Comparison of ENCODE assay signal across 9 cellular contexts in genomic region chr3:129602730-129603560, GRCh38. TPM values are rescaled to one million over a fixed set of nuclear protein-coding genes. Genes with fewer than 3 reads are reported as not detected.
DNase-seq lines count a peak whose midpoint lies in the region; ATAC-seq and TF ChIP-seq lines count a peak whose summit lies in the region.
"Had no signal": no experiment of that assay in that cellular context is flagged by ENCODE, and none has a peak within 500 bp of the region (broad histone marks: within the 10 kb centered on the region; RNA-seq: fewer than 3 reads in every experiment).

No MANE protein-coding gene starts in this region.

- CTCF ChIA-PET in GM10248 (lab: Yijun Ruan, JAX): interaction anchor here (1.4 to 1.6 kb wide), 2 partner anchors 9 to 11 kb away, joined by 3 to 5 read pairs; no protein-coding TSS in a partner anchor

- no peaks in the 10 kb centered on the region for H3K27me3 Mint-ChIP-seq in T-helper 17 cell

- peaks cover 40% of the 10 kb centered on the region for H3K4me1 Mint-ChIP-seq in T-helper 17 cell

- H2AFZ ChIP-seq in DND-41 (ENCODE audit: low read depth, low read length): no peak overlapping the region
- H2AFZ ChIP-seq in Karpas-422 (ENCODE audit: low read length): no peak overlapping the region

- ATAC-seq in DND-41 (ENCODE audit: insufficient read depth, low read depth) (no peak), T-helper 17 cell (no peak), Right ventricle myocardium inferior (peak; percentile 55), HG02981 (IDR thresholded peaks at IDR 0.05; ENCODE audit: unreplicated experiment) (no peak)

- peaks cover 86% of the 10 kb centered on the region for H3K4me1 ChIP-seq in DND-41 (ENCODE audit: insufficient read depth, low read length)
- peaks cover 2% of the 10 kb centered on the region for H3K4me1 ChIP-seq in rectal smooth muscle tissue (ENCODE audit: control insufficient read depth, insufficient read depth, low read length)
- H3K4me1 ChIP-seq in Karpas-422 (ENCODE audit: low read length): peaks cover 3% of the 10 kb centered on the region; the same call in 1 of the 2 replicates

- no peaks in the 10 kb centered on the region for H3K9me2 ChIP-seq in Karpas-422 (replicated peaks; ENCODE audit: insufficient read depth, low read length)

- peaks cover 5% of the 10 kb centered on the region for H3K36me3 Mint-ChIP-seq in T-helper 17 cell (ENCODE audit: low read depth)

- POLR2A ChIA-PET in GM10248 (lab: Yijun Ruan, JAX): no interaction called here

- H3K79me2 ChIP-seq in DND-41 (ENCODE audit: insufficient read depth, low read length): peaks cover 91% of the 10 kb centered on the region
- H3K79me2 ChIP-seq in Karpas-422 (ENCODE audit: low read length): no peaks in the 10 kb centered on the region

- DNase-seq in DND-41 (peak; percentile 32), T-helper 17 cell (no peak), Right ventricle myocardium inferior (ENCODE audit: missing footprints) (peak; percentile 87), epidermal melanocyte (ENCODE audit: insufficient read length, low spot score) (no peak), GM10248 (ENCODE audit: extremely low spot score) (no peak), Karpas-422 (no peak)
- DNase-seq: NCI-H748 treated with DMSO at 0.1 percent for 48 hours had no signal

- H3K4me2 ChIP-seq in DND-41 (ENCODE audit: insufficient read depth, low read length): peak overlapping the region; percentile 100
- H3K4me2 ChIP-seq in Karpas-422 (ENCODE audit: low read depth, low read length, poor library complexity, severe bottlenecking): no peak overlapping the region

- TF ChIP-seq CTCF in DND-41 (IDR thresholded peaks at IDR 0.05; ENCODE audit: borderline replicate concordance, extremely low read depth, low read length, poor library complexity, severe bottlenecking): no peak
- TF ChIP-seq CTCF in GM10248 (IDR thresholded peaks at IDR 0.05; ENCODE audit: control extremely low read depth, extremely low read depth, low read depth, missing control alignments): no peak

- peak overlapping the region; percentile 80 to 100; a peak in 3 of 4 replicates for H3K4me3 ChIP-seq in DND-41 (ENCODE audit: low read depth in 1 of 2, low read length in 2 of 2)
- peak overlapping the region; percentile 78 for H3K4me3 ChIP-seq in rectal smooth muscle tissue (ENCODE audit: low read length)
- no peak overlapping the region for H3K4me3 ChIP-seq in Karpas-422 (ENCODE audit: low read length)

- H4K20me1 ChIP-seq in DND-41 (ENCODE audit: insufficient read depth, low read length) (peaks cover 82% of the 10 kb centered on the region), Karpas-422 (ENCODE audit: insufficient read depth, low read depth, low read length) (peaks cover 10% of the 10 kb centered on the region; the same call in 1 of the 2 replicates)

- H3K36me3 ChIP-seq in DND-41 (ENCODE audit: insufficient read depth, low read length) (peaks cover 75% of the 10 kb centered on the region), rectal smooth muscle tissue (ENCODE audit: control insufficient read depth, insufficient read depth, low read length) (no peaks in the 10 kb centered on the region), Karpas-422 (ENCODE audit: insufficient read depth, low read length) (no peaks in the 10 kb centered on the region)

- H3K27ac ChIP-seq in DND-41 (ENCODE audit: low read length) (peak overlapping the region; percentile 84), rectal smooth muscle tissue (ENCODE audit: low read depth, low read length) (no peak overlapping the region), Karpas-422 (ENCODE audit: low read length) (no peak overlapping the region)

- peak overlapping the region; percentile 92 for H3K9ac ChIP-seq in DND-41 (ENCODE audit: low read depth, low read length)
- H3K9ac ChIP-seq in rectal smooth muscle tissue (ENCODE audit: low read length): no peak overlapping the region
- no peak overlapping the region for H3K9ac ChIP-seq in Karpas-422 (ENCODE audit: low read length)

- intact Hi-C loops in Right ventricle myocardium inferior (cut with DNase I): no loop called here

- H3K9me3 ChIP-seq in DND-41 (ENCODE audit: insufficient read depth, low read length, severe bottlenecking): no peaks in the 10 kb centered on the region
- no peaks in the 10 kb centered on the region for H3K9me3 ChIP-seq in T-helper 17 cell (ENCODE audit: control insufficient read depth, low read length, poor library complexity, severe bottlenecking)
- H3K9me3 ChIP-seq in Karpas-422 (ENCODE audit: low read length): no peaks in the 10 kb centered on the region

- H3K4me3 Mint-ChIP-seq in T-helper 17 cell: no peak overlapping the region

- H3K27me3 ChIP-seq in DND-41 (ENCODE audit: insufficient read depth, low read length, poor library complexity) (no peaks in the 10 kb centered on the region), rectal smooth muscle tissue (ENCODE audit: control insufficient read depth, insufficient read depth, low read length) (peaks cover 4% of the 10 kb centered on the region), Karpas-422 (ENCODE audit: low read length) (no peaks in the 10 kb centered on the region)

- H3K27ac Mint-ChIP-seq in T-helper 17 cell: peak overlapping the region; percentile 43

RNA-seq across cellular contexts. Expression of gene PLXND1, which starts 3.5 kb away (rescaled TPM):
- total RNA-seq in T-helper 17 cell (100 to 1,000 TPM in 1 of 2 donors, 10 to 100 TPM in 1; 78.8 to 152 TPM), Right ventricle myocardium inferior (66.3 TPM)
- total RNA-seq in Karpas-422 (2014; rRNA removed; shearing (Covaris generic); ENCODE audit: low replicate concordance): 0.52 TPM in 1 of 2 replicates, not detected in the other

RNA-seq across cellular contexts. Expression of gene H1-8, which starts 60.0 kb away (rescaled TPM):
- total RNA-seq in T-helper 17 cell: not detected
- not detected for total RNA-seq in Right ventricle myocardium inferior
- not detected in 2 replicates for total RNA-seq in Karpas-422 (2014; rRNA removed; shearing (Covaris generic); ENCODE audit: low replicate concordance)

Comparison
In these comparisons a context has a peak if more than half of its experiments do, and no peak if none do; other contexts are left out.
1. DNase-seq: peak in DND-41 (single experiment) and Right ventricle myocardium inferior (single experiment); none in T-helper 17 cell (0 of 3), epidermal melanocyte (single experiment), GM10248 (single experiment) and Karpas-422 (single experiment).
2. RNA of gene PLXND1, which starts 3.5 kb away (total RNA-seq): 78.8 to 152 TPM in T-helper 17 cell and 66.3 TPM in Right ventricle myocardium inferior (single experiment); 0.52 TPM in Karpas-422; every median in the first group is over 10 times any median in the second.